8 cellular contexts compared by ENCODE assay signal in the genomic region with DNA sequence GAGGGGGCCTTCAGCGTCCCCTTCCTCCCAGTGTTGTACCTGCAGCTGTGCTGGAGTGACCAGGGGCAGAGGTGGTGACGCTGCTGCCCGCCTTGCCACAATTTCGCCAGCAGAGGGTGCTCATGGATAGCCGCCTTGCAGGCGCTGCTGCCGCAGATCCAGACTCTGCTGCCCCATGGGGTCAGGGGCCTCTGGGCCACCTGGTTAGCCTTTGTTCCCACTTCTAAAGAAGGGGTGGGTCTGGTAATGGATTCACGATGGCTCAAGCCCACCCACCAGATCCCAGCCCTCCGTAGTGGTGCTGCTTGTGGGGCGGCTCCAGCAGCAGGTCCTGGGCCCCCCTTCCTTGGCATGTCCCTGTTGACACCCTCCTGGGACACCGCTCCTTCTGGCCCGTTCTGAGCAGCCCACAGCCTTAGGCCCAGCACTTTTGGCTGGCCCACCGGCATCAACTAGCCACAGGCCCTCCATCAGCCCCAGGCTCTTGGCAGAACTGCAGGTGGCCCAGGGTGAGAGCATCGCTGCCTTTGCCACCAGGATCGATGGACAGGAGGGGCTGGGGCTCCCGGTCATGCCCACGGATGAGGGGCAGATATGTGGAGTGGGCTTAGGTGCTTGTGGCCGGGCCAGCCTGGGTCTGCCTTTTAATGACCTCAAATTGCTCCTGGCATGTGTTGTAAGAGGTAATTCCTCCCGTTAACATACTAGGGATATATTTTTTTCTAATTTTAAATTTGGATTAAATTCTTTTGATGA. TPM values are rescaled to one million over a fixed set of nuclear protein-coding genes. Genes with fewer than 3 reads are reported as not detected.
DNase-seq lines count a peak whose midpoint lies in the region; ATAC-seq lines count a peak whose summit lies in the region.

No MANE protein-coding gene starts in this region.

- H3K9me3 ChIP-seq in GM23248 (ENCODE audit: low read depth) = no peaks in the 10 kb centered on the region
- H3K9me3 ChIP-seq in trophoblast cell (ENCODE audit: insufficient read depth, low read depth, low read length) = peaks cover 3% of the 10 kb centered on the region

- no peak overlapping the region for H3K14ac ChIP-seq in trophoblast cell (ENCODE audit: low read length)

- no peaks in the 10 kb centered on the region for H3K36me3 Mint-ChIP-seq in activated T-helper 2 cell treated with anti-CD3 and anti-CD28 coated beads, Interferon-gamma antibody, Interleukin-2, Interleukin-4, amounts not matched to agents 10 μg/mL and 5 μg/mL and 100 μg/mL, durations not matched to agents 14 hours and 24 hours and 36 hours (ENCODE audit: low read depth)

- intact Hi-C loops in activated T-helper 2 cell treated with anti-CD3 and anti-CD28 coated beads, Interferon-gamma antibody, Interleukin-2, Interleukin-4, amounts not matched to agents 10 μg/mL and 5 μg/mL and 100 μg/mL, durations not matched to agents 14 hours and 24 hours and 36 hours (cut with micrococcal nuclease) = loop anchor here (1.0 kb wide), 2 partner anchors 41 to 160 kb away; no protein-coding TSS in a partner anchor
- intact Hi-C loops in Right ventricle myocardium inferior (cut with DNase I) = loop anchor here (1.0 to 5.0 kb wide), 3 partner anchors 41 to 714 kb away; no protein-coding TSS in a partner anchor

- H3K79me1 ChIP-seq in trophoblast cell (ENCODE audit: low read length) = no peaks in the 10 kb centered on the region

- H3K9me3 Mint-ChIP-seq in activated T-helper 2 cell treated with anti-CD3 and anti-CD28 coated beads, Interferon-gamma antibody, Interleukin-2, Interleukin-4, amounts not matched to agents 10 μg/mL and 5 μg/mL and 100 μg/mL, durations not matched to agents 14 hours and 24 hours and 36 hours = no peaks in the 10 kb centered on the region

- H3K9ac ChIP-seq in GM23248 (no peak overlapping the region), trophoblast cell (ENCODE audit: low read length) (no peak overlapping the region)

- H3K4me2 ChIP-seq in GM23248 (ENCODE audit: unreplicated experiment) (no peak overlapping the region), trophoblast cell (ENCODE audit: low read length) (no peak overlapping the region)

- peaks cover 31% of the 10 kb centered on the region for H3K36me3 ChIP-seq in GM23248 (ENCODE audit: low read depth)
- peaks cover 71 to 75% of the 10 kb centered on the region in 2 experiments for H3K36me3 ChIP-seq in trophoblast cell (ENCODE audit: control insufficient read depth in 1 of 2, insufficient read depth in 2 of 2, low read length in 2 of 2)

- DNase-seq in Ammon's horn (ENCODE audit: low spot score) (peak; percentile 70), GM23248 (peak; percentile 50), NOMO-1 treated with dmso at 0.1 percent for 144 hours (lab: John Stamatoyannopoulos, UW; ENCODE audit: unreplicated experiment) (peak; percentile 12), Right ventricle myocardium inferior (ENCODE audit: missing footprints) (peak; percentile 81), trophoblast cell (peak; percentile 56 to 74)
- DNase-seq in activated T-helper 2 cell treated with anti-CD3 and anti-CD28 coated beads, Interferon-gamma antibody, Interleukin-2, Interleukin-4, amounts not matched to agents 10 μg/mL and 5 μg/mL and 100 μg/mL, durations not matched to agents 14 hours and 24 hours and 36 hours (ENCODE audit: low spot score) = peak; percentile 47

- no peak overlapping the region for H3K4ac ChIP-seq in trophoblast cell (ENCODE audit: low read depth, low read length)

- H4K91ac ChIP-seq in trophoblast cell (ENCODE audit: low read depth, low read length) = no peak overlapping the region

- no peak overlapping the region for H2BK12ac ChIP-seq in trophoblast cell (ENCODE audit: low read length)

- H3K27me3 Mint-ChIP-seq in activated T-helper 2 cell treated with anti-CD3 and anti-CD28 coated beads, Interferon-gamma antibody, Interleukin-2, Interleukin-4, amounts not matched to agents 10 μg/mL and 5 μg/mL and 100 μg/mL, durations not matched to agents 14 hours and 24 hours and 36 hours (ENCODE audit: low read depth) = no peaks in the 10 kb centered on the region

- H4K12ac ChIP-seq in trophoblast cell (ENCODE audit: low read depth, low read length) = no peak overlapping the region

- H3K27me3 ChIP-seq in GM23248 (replicated peaks; ENCODE audit: insufficient read depth) (no peaks in the 10 kb centered on the region), trophoblast cell (ENCODE audit: insufficient read depth, low read length) (no peaks in the 10 kb centered on the region)

- H3K4me1 Mint-ChIP-seq in activated T-helper 2 cell treated with anti-CD3 and anti-CD28 coated beads, Interferon-gamma antibody, Interleukin-2, Interleukin-4, amounts not matched to agents 10 μg/mL and 5 μg/mL and 100 μg/mL, durations not matched to agents 14 hours and 24 hours and 36 hours (ENCODE audit: low read depth) = no peaks in the 10 kb centered on the region

- H3K27ac ChIP-seq in GM23248 = 0 out of 2 replicates have a peak overlapping the region, but pooled peaks have one; percentile 18
- no peak overlapping the region for H3K27ac ChIP-seq in trophoblast cell (ENCODE audit: low read depth, low read length)

- no peak overlapping the region for H3K27ac Mint-ChIP-seq in activated T-helper 2 cell treated with anti-CD3 and anti-CD28 coated beads, Interferon-gamma antibody, Interleukin-2, Interleukin-4, amounts not matched to agents 10 μg/mL and 5 μg/mL and 100 μg/mL, durations not matched to agents 14 hours and 24 hours and 36 hours

- peak; percentile 71 for ATAC-seq in Right ventricle myocardium inferior
- no peak for ATAC-seq in GM21526 (IDR thresholded peaks at IDR 0.05; ENCODE audit: low FRiP score, unreplicated experiment)
- no peak for ATAC-seq in HG03280 (IDR thresholded peaks at IDR 0.05; ENCODE audit: unreplicated experiment)

- H3K4me3 ChIP-seq in GM23248 = no peak overlapping the region
- no peak overlapping the region for H3K4me3 ChIP-seq in trophoblast cell (ENCODE audit: low read depth, low read length)

- no peak overlapping the region for H2BK5ac ChIP-seq in trophoblast cell (ENCODE audit: low read depth, low read length, poor library complexity)

- H4K20me1 ChIP-seq in GM23248 (ENCODE audit: insufficient read depth) = peaks cover 8% of the 10 kb centered on the region; the same call in 1 of the 2 replicates

- H3K18ac ChIP-seq in trophoblast cell (ENCODE audit: low read length) = peak overlapping the region; percentile 16

- H3K4me3 Mint-ChIP-seq in activated T-helper 2 cell treated with anti-CD3 and anti-CD28 coated beads, Interferon-gamma antibody, Interleukin-2, Interleukin-4, amounts not matched to agents 10 μg/mL and 5 μg/mL and 100 μg/mL, durations not matched to agents 14 hours and 24 hours and 36 hours (ENCODE audit: low read depth) = no peak overlapping the region

- WGBS in GM23248 (ENCODE audit: low coverage in 1 of 2, low lambda C conversion rate in 2 of 2, missing lambda C conversion rate in 2 of 2), 2 experiments = 66 to 67% methylated on average over 19 of the region's 19 CpGs
- no CpG with 5 or more reads among the region's 19 CpGs for WGBS in trophoblast cell (ENCODE audit: extremely low coverage, insufficient coverage, insufficient read length)

- in situ Hi-C loops in GM23248 (cut with MboI) = no loop called here

- no peak overlapping the region for H2AK5ac ChIP-seq in trophoblast cell (ENCODE audit: low read length)

- H3K79me2 ChIP-seq in GM23248 (ENCODE audit: insufficient read depth) (peaks cover 100% of the 10 kb centered on the region), trophoblast cell (ENCODE audit: control insufficient read depth, insufficient read depth, low read length, poor library complexity) (no peaks in the 10 kb centered on the region)

- H2AFZ ChIP-seq in GM23248 (no peak overlapping the region), trophoblast cell (ENCODE audit: insufficient read depth, low read length, poor library complexity) (no peak overlapping the region)

- no peak overlapping the region for H2BK120ac ChIP-seq in trophoblast cell (ENCODE audit: insufficient read depth, low read length, poor library complexity)

- H3K4me1 ChIP-seq in GM23248 (ENCODE audit: insufficient read depth) = no peaks in the 10 kb centered on the region
- H3K4me1 ChIP-seq in trophoblast cell (ENCODE audit: control insufficient read depth in 1 of 2, insufficient read depth in 2 of 2, low read length in 2 of 2) = peaks cover 0 to 7% of the 10 kb centered on the region in 2 experiments

- no peaks in the 10 kb centered on the region for H3K9me2 ChIP-seq in GM23248 (ENCODE audit: insufficient read depth)

- no peak overlapping the region for H4K8ac ChIP-seq in trophoblast cell (ENCODE audit: low read depth, low read length)

- no peak overlapping the region for H3K23ac ChIP-seq in trophoblast cell (ENCODE audit: low read length)

- H3F3A ChIP-seq in GM23248 (ENCODE audit: insufficient read depth) = peaks cover 43% of the 10 kb centered on the region

RNA-seq across cellular contexts. Expression of a gene that starts 57.2 kb away (rescaled TPM):
- total RNA-seq in GM23248 (2014; rRNA removed; shearing (Covaris generic)) = 812 and 897 TPM in 2 replicates
- 206 and 211 TPM in 2 replicates for polyA plus RNA-seq in GM23248 (2016; fragmentation: Nextera tagmentation; extraction: Ambion mirVana)
- total RNA-seq in activated T-helper 2 cell treated with anti-CD3 and anti-CD28 coated beads, Interferon-gamma antibody, Interleukin-2, Interleukin-4, amounts not matched to agents 10 μg/mL and 5 μg/mL and 100 μg/mL, durations not matched to agents 14 hours and 24 hours and 36 hours = 0.11 TPM in 1 of 2 replicates, not detected in the other
- 18.7 TPM for total RNA-seq in Right ventricle myocardium inferior
- 431 and 476 TPM in 2 replicates for polyA plus RNA-seq in trophoblast cell (2013)

Comparison
In these comparisons a context has a peak if more than half of its experiments do, and no peak if none do; other contexts are left out.
1. DNase-seq: peak in every context shown above with its lines; median percentile 81 in Right ventricle myocardium inferior; 70 in Ammon's horn; 65 in trophoblast cell; 50 in GM23248; 47 in activated T-helper 2 cell treated with anti-CD3 and anti-CD28 coated beads, Interferon-gamma antibody, Interleukin-2, Interleukin-4, amounts not matched to agents 10 μg/mL and 5 μg/mL and 100 μg/mL, durations not matched to agents 14 hours and 24 hours and 36 hours; 12 in NOMO-1 treated with dmso at 0.1 percent for 144 hours.
2. RNA of a gene that starts 57.2 kb away (total RNA-seq): 812 to 897 TPM in GM23248; 18.7 TPM in Right ventricle myocardium inferior (single experiment) and 0.11 TPM in activated T-helper 2 cell treated with anti-CD3 and anti-CD28 coated beads, Interferon-gamma antibody, Interleukin-2, Interleukin-4, amounts not matched to agents 10 μg/mL and 5 μg/mL and 100 μg/mL, durations not matched to agents 14 hours and 24 hours and 36 hours; every median in the first group is over 10 times any median in the second.